In the genomic region with DNA sequence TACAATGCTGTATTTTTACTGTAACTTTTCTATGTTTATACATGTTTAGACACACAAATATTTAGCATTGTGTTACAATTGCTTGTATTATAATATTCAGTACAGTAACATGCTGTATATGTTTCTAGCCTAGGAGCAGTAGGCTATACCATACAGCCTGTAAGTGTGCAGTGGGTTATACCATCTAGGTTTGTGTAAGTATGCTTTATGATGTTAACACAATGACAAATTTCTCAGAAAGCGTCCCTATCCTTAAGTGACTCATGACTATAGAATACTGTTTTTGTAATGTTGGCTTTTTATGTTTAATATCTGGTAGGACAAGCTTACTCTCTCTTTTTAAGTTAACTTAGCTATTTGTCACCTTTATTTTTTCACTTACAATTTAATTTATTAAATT, we compare ENCODE assay signal across 1 cellular context.
TF ChIP-seq lines count a peak whose summit lies in the region.

No MANE protein-coding gene starts in this region.

TF ChIP-seq in K562, 482 proteins besides CTCF, POLR2A, EP300 and RAD21 (continued from another document):
- TF ChIP-seq, protein P1, sequence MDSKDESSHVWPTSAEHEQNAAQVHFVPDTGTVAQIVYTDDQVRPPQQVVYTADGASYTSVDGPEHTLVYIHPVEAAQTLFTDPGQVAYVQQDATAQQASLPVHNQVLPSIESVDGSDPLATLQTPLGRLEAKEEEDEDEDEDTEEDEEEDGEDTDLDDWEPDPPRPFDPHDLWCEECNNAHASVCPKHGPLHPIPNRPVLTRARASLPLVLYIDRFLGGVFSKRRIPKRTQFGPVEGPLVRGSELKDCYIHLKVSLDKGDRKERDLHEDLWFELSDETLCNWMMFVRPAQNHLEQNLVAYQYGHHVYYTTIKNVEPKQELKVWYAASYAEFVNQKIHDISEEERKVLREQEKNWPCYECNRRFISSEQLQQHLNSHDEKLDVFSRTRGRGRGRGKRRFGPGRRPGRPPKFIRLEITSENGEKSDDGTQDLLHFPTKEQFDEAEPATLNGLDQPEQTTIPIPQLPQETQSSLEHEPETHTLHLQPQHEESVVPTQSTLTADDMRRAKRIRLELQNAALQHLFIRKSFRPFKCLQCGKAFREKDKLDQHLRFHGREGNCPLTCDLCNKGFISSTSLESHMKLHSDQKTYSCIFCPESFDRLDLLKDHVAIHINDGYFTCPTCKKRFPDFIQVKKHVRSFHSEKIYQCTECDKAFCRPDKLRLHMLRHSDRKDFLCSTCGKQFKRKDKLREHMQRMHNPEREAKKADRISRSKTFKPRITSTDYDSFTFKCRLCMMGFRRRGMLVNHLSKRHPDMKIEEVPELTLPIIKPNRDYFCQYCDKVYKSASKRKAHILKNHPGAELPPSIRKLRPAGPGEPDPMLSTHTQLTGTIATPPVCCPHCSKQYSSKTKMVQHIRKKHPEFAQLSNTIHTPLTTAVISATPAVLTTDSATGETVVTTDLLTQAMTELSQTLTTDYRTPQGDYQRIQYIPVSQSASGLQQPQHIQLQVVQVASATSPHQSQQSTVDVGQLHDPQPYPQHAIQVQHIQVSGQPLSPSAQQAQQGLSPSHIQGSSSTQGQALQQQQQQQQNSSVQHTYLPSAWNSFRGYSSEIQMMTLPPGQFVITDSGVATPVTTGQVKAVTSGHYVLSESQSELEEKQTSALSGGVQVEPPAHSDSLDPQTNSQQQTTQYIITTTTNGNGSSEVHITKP (IDR thresholded peaks at IDR 0.05; ENCODE audit: partially characterized antibody): peak; percentile 94
